In genomic region chr2:219160186-219161017, GRCh38 we compare ENCODE assay signal across 1 cellular context.
TF ChIP-seq lines count a peak whose summit lies in the region.

A gene with protein sequence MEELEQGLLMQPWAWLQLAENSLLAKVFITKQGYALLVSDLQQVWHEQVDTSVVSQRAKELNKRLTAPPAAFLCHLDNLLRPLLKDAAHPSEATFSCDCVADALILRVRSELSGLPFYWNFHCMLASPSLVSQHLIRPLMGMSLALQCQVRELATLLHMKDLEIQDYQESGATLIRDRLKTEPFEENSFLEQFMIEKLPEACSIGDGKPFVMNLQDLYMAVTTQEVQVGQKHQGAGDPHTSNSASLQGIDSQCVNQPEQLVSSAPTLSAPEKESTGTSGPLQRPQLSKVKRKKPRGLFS (minus strand): TSS chr2:219160815. CDS start chr2:219158362, 2,453 bp downstream.

TF ChIP-seq in HepG2, 621 proteins besides CTCF, POLR2A, EP300 and RAD21 (continued from another document and continues in another):
- TF ChIP-seq, protein P1, sequence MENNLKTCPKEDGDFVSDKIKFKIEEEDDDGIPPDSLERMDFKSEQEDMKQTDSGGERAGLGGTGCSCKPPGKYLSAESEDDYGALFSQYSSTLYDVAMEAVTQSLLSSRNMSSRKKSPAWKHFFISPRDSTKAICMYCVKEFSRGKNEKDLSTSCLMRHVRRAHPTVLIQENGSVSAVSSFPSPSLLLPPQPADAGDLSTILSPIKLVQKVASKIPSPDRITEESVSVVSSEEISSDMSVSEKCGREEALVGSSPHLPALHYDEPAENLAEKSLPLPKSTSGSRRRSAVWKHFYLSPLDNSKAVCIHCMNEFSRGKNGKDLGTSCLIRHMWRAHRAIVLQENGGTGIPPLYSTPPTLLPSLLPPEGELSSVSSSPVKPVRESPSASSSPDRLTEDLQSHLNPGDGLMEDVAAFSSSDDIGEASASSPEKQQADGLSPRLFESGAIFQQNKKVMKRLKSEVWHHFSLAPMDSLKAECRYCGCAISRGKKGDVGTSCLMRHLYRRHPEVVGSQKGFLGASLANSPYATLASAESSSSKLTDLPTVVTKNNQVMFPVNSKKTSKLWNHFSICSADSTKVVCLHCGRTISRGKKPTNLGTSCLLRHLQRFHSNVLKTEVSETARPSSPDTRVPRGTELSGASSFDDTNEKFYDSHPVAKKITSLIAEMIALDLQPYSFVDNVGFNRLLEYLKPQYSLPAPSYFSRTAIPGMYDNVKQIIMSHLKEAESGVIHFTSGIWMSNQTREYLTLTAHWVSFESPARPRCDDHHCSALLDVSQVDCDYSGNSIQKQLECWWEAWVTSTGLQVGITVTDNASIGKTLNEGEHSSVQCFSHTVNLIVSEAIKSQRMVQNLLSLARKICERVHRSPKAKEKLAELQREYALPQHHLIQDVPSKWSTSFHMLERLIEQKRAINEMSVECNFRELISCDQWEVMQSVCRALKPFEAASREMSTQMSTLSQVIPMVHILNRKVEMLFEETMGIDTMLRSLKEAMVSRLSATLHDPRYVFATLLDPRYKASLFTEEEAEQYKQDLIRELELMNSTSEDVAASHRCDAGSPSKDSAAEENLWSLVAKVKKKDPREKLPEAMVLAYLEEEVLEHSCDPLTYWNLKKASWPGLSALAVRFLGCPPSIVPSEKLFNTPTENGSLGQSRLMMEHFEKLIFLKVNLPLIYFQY (CRISPR knock-in tag; IDR thresholded peaks at IDR 0.05; ENCODE audit: borderline replicate concordance) = peak; percentile 41; the same call in 1 of the 2 replicates
- TF ChIP-seq NFE2L1 (CRISPR knock-in tag; IDR thresholded peaks at IDR 0.05; ENCODE audit: borderline replicate concordance) = 0 out of 2 replicates have a peak, but pooled peaks have one; percentile 59
- no peak; the same call in none of the 2 replicates for TF ChIP-seq MLX (CRISPR knock-in tag; IDR thresholded peaks at IDR 0.05)
- no peak for TF ChIP-seq FOXK2 (IDR thresholded peaks at IDR 0.05)
- TF ChIP-seq HIVEP1 (CRISPR knock-in tag; IDR thresholded peaks at IDR 0.05) = peak; percentile 79
- peak; percentile 85 for TF ChIP-seq RFXAP (CRISPR knock-in tag; IDR thresholded peaks at IDR 0.05; ENCODE audit: borderline replicate concordance)
- no peak; the same call in 1 of the 2 replicates for TF ChIP-seq HINFP (CRISPR knock-in tag; IDR thresholded peaks at IDR 0.05; ENCODE audit: low read depth)
- TF ChIP-seq MIER2 (CRISPR knock-in tag; IDR thresholded peaks at IDR 0.05) = peak; percentile 80
- TF ChIP-seq TSC22D2 (CRISPR knock-in tag; IDR thresholded peaks at IDR 0.05; ENCODE audit: borderline replicate concordance) = peak; percentile 20; the same call in 1 of the 2 replicates
- peak; percentile 10; the same call in 1 of the 2 replicates for TF ChIP-seq ZNF251 (CRISPR knock-in tag; IDR thresholded peaks at IDR 0.05)
- TF ChIP-seq, protein P2, sequence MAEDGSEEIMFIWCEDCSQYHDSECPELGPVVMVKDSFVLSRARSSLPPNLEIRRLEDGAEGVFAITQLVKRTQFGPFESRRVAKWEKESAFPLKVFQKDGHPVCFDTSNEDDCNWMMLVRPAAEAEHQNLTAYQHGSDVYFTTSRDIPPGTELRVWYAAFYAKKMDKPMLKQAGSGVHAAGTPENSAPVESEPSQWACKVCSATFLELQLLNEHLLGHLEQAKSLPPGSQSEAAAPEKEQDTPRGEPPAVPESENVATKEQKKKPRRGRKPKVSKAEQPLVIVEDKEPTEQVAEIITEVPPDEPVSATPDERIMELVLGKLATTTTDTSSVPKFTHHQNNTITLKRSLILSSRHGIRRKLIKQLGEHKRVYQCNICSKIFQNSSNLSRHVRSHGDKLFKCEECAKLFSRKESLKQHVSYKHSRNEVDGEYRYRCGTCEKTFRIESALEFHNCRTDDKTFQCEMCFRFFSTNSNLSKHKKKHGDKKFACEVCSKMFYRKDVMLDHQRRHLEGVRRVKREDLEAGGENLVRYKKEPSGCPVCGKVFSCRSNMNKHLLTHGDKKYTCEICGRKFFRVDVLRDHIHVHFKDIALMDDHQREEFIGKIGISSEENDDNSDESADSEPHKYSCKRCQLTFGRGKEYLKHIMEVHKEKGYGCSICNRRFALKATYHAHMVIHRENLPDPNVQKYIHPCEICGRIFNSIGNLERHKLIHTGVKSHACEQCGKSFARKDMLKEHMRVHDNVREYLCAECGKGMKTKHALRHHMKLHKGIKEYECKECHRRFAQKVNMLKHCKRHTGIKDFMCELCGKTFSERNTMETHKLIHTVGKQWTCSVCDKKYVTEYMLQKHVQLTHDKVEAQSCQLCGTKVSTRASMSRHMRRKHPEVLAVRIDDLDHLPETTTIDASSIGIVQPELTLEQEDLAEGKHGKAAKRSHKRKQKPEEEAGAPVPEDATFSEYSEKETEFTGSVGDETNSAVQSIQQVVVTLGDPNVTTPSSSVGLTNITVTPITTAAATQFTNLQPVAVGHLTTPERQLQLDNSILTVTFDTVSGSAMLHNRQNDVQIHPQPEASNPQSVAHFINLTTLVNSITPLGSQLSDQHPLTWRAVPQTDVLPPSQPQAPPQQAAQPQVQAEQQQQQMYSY (CRISPR knock-in tag; IDR thresholded peaks at IDR 0.05) = 0 out of 2 replicates have a peak, but pooled peaks have one; percentile 27
- peak; percentile 82 for TF ChIP-seq ZNF337 (CRISPR knock-in tag; IDR thresholded peaks at IDR 0.05; ENCODE audit: borderline replicate concordance, low read depth)
- TF ChIP-seq ZNF362 (CRISPR knock-in tag; IDR thresholded peaks at IDR 0.05; ENCODE audit: borderline replicate concordance) = peak; percentile 15; the same call in 1 of the 2 replicates
- TF ChIP-seq, protein P3, sequence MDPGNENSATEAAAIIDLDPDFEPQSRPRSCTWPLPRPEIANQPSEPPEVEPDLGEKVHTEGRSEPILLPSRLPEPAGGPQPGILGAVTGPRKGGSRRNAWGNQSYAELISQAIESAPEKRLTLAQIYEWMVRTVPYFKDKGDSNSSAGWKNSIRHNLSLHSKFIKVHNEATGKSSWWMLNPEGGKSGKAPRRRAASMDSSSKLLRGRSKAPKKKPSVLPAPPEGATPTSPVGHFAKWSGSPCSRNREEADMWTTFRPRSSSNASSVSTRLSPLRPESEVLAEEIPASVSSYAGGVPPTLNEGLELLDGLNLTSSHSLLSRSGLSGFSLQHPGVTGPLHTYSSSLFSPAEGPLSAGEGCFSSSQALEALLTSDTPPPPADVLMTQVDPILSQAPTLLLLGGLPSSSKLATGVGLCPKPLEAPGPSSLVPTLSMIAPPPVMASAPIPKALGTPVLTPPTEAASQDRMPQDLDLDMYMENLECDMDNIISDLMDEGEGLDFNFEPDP (CRISPR knock-in tag; conservative IDR thresholded peaks at IDR 0.05) = peak; percentile 92; the same call in 1 of the 2 replicates
- TF ChIP-seq, protein P4, sequence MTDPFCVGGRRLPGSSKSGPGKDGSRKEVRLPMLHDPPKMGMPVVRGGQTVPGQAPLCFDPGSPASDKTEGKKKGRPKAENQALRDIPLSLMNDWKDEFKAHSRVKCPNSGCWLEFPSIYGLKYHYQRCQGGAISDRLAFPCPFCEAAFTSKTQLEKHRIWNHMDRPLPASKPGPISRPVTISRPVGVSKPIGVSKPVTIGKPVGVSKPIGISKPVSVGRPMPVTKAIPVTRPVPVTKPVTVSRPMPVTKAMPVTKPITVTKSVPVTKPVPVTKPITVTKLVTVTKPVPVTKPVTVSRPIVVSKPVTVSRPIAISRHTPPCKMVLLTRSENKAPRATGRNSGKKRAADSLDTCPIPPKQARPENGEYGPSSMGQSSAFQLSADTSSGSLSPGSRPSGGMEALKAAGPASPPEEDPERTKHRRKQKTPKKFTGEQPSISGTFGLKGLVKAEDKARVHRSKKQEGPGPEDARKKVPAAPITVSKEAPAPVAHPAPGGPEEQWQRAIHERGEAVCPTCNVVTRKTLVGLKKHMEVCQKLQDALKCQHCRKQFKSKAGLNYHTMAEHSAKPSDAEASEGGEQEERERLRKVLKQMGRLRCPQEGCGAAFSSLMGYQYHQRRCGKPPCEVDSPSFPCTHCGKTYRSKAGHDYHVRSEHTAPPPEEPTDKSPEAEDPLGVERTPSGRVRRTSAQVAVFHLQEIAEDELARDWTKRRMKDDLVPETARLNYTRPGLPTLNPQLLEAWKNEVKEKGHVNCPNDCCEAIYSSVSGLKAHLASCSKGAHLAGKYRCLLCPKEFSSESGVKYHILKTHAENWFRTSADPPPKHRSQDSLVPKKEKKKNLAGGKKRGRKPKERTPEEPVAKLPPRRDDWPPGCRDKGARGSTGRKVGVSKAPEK (CRISPR knock-in tag; IDR thresholded peaks at IDR 0.05; ENCODE audit: borderline replicate concordance) = no peak
- TF ChIP-seq ZNF235 (CRISPR knock-in tag; IDR thresholded peaks at IDR 0.05; ENCODE audit: borderline replicate concordance) = no peak
- TF ChIP-seq HNF4G (IDR thresholded peaks at IDR 0.05; ENCODE audit: borderline replicate concordance, low read depth, low read length) = no peak
- TF ChIP-seq HNF4G (CRISPR knock-in tag; IDR thresholded peaks at IDR 0.05; ENCODE audit: borderline replicate concordance, low read depth) = peak; percentile 78
- TF ChIP-seq POLR2AphosphoS2 (IDR thresholded peaks at IDR 0.05; ENCODE audit: low read depth, low read length) = no peak
- no peak for TF ChIP-seq TBL1XR1 (IDR thresholded peaks at IDR 0.05; ENCODE audit: borderline replicate concordance, low read length, partially characterized antibody)
- TF ChIP-seq CSRNP1 (CRISPR knock-in tag; IDR thresholded peaks at IDR 0.05) = peak; percentile 98
- TF ChIP-seq, protein P5, sequence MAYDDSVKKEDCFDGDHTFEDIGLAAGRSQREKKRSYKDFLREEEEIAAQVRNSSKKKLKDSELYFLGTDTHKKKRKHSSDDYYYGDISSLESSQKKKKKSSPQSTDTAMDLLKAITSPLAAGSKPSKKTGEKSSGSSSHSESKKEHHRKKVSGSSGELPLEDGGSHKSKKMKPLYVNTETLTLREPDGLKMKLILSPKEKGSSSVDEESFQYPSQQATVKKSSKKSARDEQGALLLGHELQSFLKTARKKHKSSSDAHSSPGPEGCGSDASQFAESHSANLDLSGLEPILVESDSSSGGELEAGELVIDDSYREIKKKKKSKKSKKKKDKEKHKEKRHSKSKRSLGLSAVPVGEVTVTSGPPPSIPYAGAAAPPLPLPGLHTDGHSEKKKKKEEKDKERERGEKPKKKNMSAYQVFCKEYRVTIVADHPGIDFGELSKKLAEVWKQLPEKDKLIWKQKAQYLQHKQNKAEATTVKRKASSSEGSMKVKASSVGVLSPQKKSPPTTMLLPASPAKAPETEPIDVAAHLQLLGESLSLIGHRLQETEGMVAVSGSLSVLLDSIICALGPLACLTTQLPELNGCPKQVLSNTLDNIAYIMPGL (CRISPR knock-in tag; IDR thresholded peaks at IDR 0.05; ENCODE audit: borderline replicate concordance in 1 of 2, low read depth in 1 of 2) = peak; percentile 91 to 94; a peak in 3 of 4 replicates
- TF ChIP-seq ZSCAN9 (CRISPR knock-in tag; IDR thresholded peaks at IDR 0.05; ENCODE audit: borderline replicate concordance) = peak; percentile 92; the same call in 1 of the 2 replicates
- TF ChIP-seq ZNF296 (CRISPR knock-in tag; conservative IDR thresholded peaks at IDR 0.05) = peak; percentile 78
- no peak for TF ChIP-seq GTF2F1 (IDR thresholded peaks at IDR 0.05; ENCODE audit: low read length)
- no peak for TF ChIP-seq PHB2 (IDR thresholded peaks at IDR 0.05; ENCODE audit: partially characterized antibody)
- TF ChIP-seq YY1 (IDR thresholded peaks at IDR 0.05; ENCODE audit: insufficient read depth, insufficient replicate concordance, low read depth, low read length) = peak; percentile 43
- TF ChIP-seq NCOA2 (CRISPR knock-in tag; IDR thresholded peaks at IDR 0.05) = peak; percentile 50
- TF ChIP-seq POGZ (CRISPR knock-in tag; IDR thresholded peaks at IDR 0.05) = peak; percentile 64
